ENCODE assay signal across 19 cellular contexts in the genomic region with DNA sequence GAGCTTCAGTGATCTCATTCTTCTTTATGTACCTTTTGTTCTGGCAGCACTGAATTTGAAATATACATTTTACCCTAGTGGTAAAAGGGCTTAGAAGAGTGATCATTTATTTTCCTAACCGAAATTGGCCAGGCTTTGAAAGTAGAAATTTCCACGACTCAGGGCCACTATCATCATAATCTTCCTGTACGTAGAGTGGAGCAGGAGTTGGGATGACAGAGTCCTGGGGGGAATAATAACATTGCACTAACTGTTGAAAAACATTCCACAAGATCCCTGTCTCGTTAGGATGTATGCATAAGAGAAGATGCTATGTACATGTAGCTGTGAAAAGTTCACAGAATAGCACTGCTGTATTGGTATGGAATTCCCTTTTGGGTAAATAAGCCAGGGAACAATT. TPM values are rescaled to one million over a fixed set of nuclear protein-coding genes. Genes with fewer than 3 reads are reported as not detected.
DNase-seq lines count a peak whose midpoint lies in the region; ATAC-seq, FAIRE-seq and TF ChIP-seq lines count a peak whose summit lies in the region.
"Had no signal": no experiment of that assay in that cellular context is flagged by ENCODE, and none has a peak within 500 bp of the region (broad histone marks: within the 10 kb centered on the region; RNA-seq: fewer than 3 reads in every experiment).

No MANE protein-coding gene starts in this region.

- peak overlapping the region in 2 of 3 donors; percentile 37 to 43 for H3K27ac Mint-ChIP-seq in CD4-positive, CD25-positive, alpha-beta regulatory T cell
- H3K27ac Mint-ChIP-seq in Caco-2 (ENCODE audit: unreplicated experiment) (peak overlapping the region; percentile 24), natural killer cell (peak overlapping the region; percentile 67 to 76)
- H3K27ac Mint-ChIP-seq: activated naive CD8-positive, alpha-beta T cell treated with anti-CD3 and anti-CD28 coated beads, Interleukin-2, amount 10 ng/mL, durations not matched to agents 7 days and 5 days had no signal

- intact Hi-C loops in Caco-2 (cut with micrococcal nuclease; ENCODE audit: unreplicated experiment) = no loop called here
- intact Hi-C loops in GM12878 (cut with micrococcal nuclease; ENCODE audit: unreplicated experiment) = no loop called here
- intact Hi-C loops in natural killer cell (cut with micrococcal nuclease) = no loop called here
- intact Hi-C loops in head of caudate nucleus (cut with DNase I) = no loop called here

- SMC1A ChIA-PET in GM12878 (lab: Charles Lee; ENCODE audit: uncharacterized antibody, unreplicated experiment) = interaction anchor here (0.9 to 3.4 kb wide), 6 partner anchors 10 to 55 kb away, joined by 3 to 16 read pairs (median 3); no protein-coding TSS in a partner anchor

- H2AFZ ChIP-seq in GM12878 (ENCODE audit: control insufficient read depth, low read depth, low read length) = no peak overlapping the region

- TF ChIP-seq POLR2A in GM12878 (IDR thresholded peaks at IDR 0.05; ENCODE audit: low read depth, low read length) = no peak

- CTCF ChIA-PET in Caco-2 (lab: Charles Lee) = no interaction called here
- CTCF ChIA-PET in GM12878 (lab: Yijun Ruan, JAX) = interaction anchor here (0.6 to 1.8 kb wide), 4 partner anchors 8 to 58 kb away, joined by 3 to 10 read pairs (median 4); no protein-coding TSS in a partner anchor

- H3K27me3 Mint-ChIP-seq in CD4-positive, CD25-positive, alpha-beta regulatory T cell = no peaks in the 10 kb centered on the region
- H3K27me3 Mint-ChIP-seq in Caco-2 (ENCODE audit: insufficient read depth, unreplicated experiment) (no peaks in the 10 kb centered on the region), natural killer cell (ENCODE audit: low read depth in 2 of 2) (no peaks in the 10 kb centered on the region)
- H3K27me3 Mint-ChIP-seq: activated naive CD8-positive, alpha-beta T cell treated with anti-CD3 and anti-CD28 coated beads, Interleukin-2, amount 10 ng/mL, durations not matched to agents 7 days and 5 days had no signal

- H3K4me1 ChIP-seq in CD4-positive, CD25-positive, alpha-beta regulatory T cell (ENCODE audit: control insufficient read depth, insufficient read depth, low read length, poor library complexity, severe bottlenecking) = peaks cover 24% of the 10 kb centered on the region
- no peaks in the 10 kb centered on the region for H3K4me1 ChIP-seq in Caco-2
- peaks cover 19% of the 10 kb centered on the region for H3K4me1 ChIP-seq in GM12878 (ENCODE audit: control insufficient read depth, insufficient read depth, low read length)

- no peak overlapping the region for H3K27ac ChIP-seq in CD4-positive, CD25-positive, alpha-beta regulatory T cell (ENCODE audit: insufficient read depth, low read length, poor library complexity, severe bottlenecking)
- no peak overlapping the region for H3K27ac ChIP-seq in GM12878 (ENCODE audit: control insufficient read depth, insufficient read depth)
- H3K27ac ChIP-seq: ovary had no signal

- no peaks in the 10 kb centered on the region for H4K20me1 ChIP-seq in GM12878 (ENCODE audit: control insufficient read depth, insufficient read depth)

- H3K4me3 ChIP-seq in CD4-positive, CD25-positive, alpha-beta regulatory T cell (ENCODE audit: low read depth, low read length) = peak overlapping the region; percentile 1
- no peak overlapping the region for H3K4me3 ChIP-seq in Caco-2 (ENCODE audit: low read depth, low read length)
- H3K4me3 ChIP-seq in GM12878 = no peak overlapping the region
- H3K4me3 ChIP-seq: ovary had no signal

- no peak for ATAC-seq in CD4-positive, CD25-positive, alpha-beta regulatory T cell (ENCODE audit: low read depth in 2 of 2)
- no peak for ATAC-seq in GM12878
- ATAC-seq in natural killer cell = no peak
- no peak for ATAC-seq in HG03439 (IDR thresholded peaks at IDR 0.05; ENCODE audit: unreplicated experiment)
- ATAC-seq: right cardiac atrium had no signal

- RAD21 ChIA-PET in GM12878 (lab: Charles Lee; ENCODE audit: unreplicated experiment) = interaction anchor here (3.3 kb wide), 1 partner anchor 22 kb away, joined by 10 read pairs; the partner anchor contains the start of gene KIF2A

- H3K36me3 ChIP-seq in CD4-positive, CD25-positive, alpha-beta regulatory T cell (ENCODE audit: control insufficient read depth, insufficient read depth, low read length) = peaks cover 3% of the 10 kb centered on the region
- no peaks in the 10 kb centered on the region for H3K36me3 ChIP-seq in Caco-2 (ENCODE audit: control insufficient read depth, insufficient read depth, low read length)
- H3K36me3 ChIP-seq in GM12878 (ENCODE audit: control insufficient read depth in 2 of 2, insufficient read depth in 2 of 2, low read length in 1 of 2) = no peaks in the 10 kb centered on the region
- H3K36me3 ChIP-seq: ovary had no signal

- DNase-seq in CD4-positive, CD25-positive, alpha-beta regulatory T cell = no peak
- DNase-seq in Caco-2 (no peak), GM12878 (ENCODE audit: low read depth, low spot score) (no peak), natural killer cell (no peak), AML-193 (lab: John Stamatoyannopoulos, UW) (no peak), head of caudate nucleus (no peak)
- DNase-seq: activated CD4-positive, alpha-beta T cell treated with anti-CD3 and anti-CD28 coated beads, Interleukin-2, amount 50 U/mL, for 1 hour; activated naive CD8-positive, alpha-beta T cell treated with anti-CD3 and anti-CD28 coated beads, Interleukin-2, amount 10 ng/mL, durations not matched to agents 7 days and 5 days; DND-41; foreskin melanocyte; NCI-H1694 treated with DMSO at 0.1 percent for 48 hours; NCI-H226; NCI-H774; ovary; right cardiac atrium; Right ventricle myocardium superior; stimulated activated CD8-positive, alpha-beta memory T cell treated with anti-CD3 and anti-CD28 coated beads, Interleukin-4, amount 100 ng/mL, for 48 hours had no signal

- peaks cover 41 to 82% (median 62%) of the 10 kb centered on the region in 4 donors for H3K4me1 Mint-ChIP-seq in CD4-positive, CD25-positive, alpha-beta regulatory T cell
- peaks cover 9% of the 10 kb centered on the region for H3K4me1 Mint-ChIP-seq in Caco-2 (ENCODE audit: low read depth, unreplicated experiment)
- peaks cover 59 to 62% of the 10 kb centered on the region in 2 donors for H3K4me1 Mint-ChIP-seq in natural killer cell

- TF ChIP-seq CTCF in Caco-2 (IDR thresholded peaks at IDR 0.05; ENCODE audit: insufficient read depth in 1 of 2, low read depth in 1 of 2, low read length in 1 of 2, severe bottlenecking in 1 of 2, unreplicated experiment in 1 of 2) = no peak
- TF ChIP-seq CTCF in GM12878 (IDR thresholded peaks at IDR 0.05 in 2 of 3, conservative IDR thresholded peaks at IDR 0.05 in 1 of 3; ENCODE audit: control insufficient read depth in 2 of 3, extremely low read depth in 1 of 3, insufficient read depth in 1 of 3, low read depth in 3 of 3, low read length in 3 of 3) = no peak
- TF ChIP-seq CTCF in natural killer cell (IDR thresholded peaks at IDR 0.05) = no peak

- TF ChIP-seq RAD21 in GM12878 (IDR thresholded peaks at IDR 0.05; ENCODE audit: insufficient read depth, low read depth, low read length) = no peak

- no peaks in the 10 kb centered on the region for H3K9me3 ChIP-seq in CD4-positive, CD25-positive, alpha-beta regulatory T cell (ENCODE audit: control insufficient read depth in 2 of 2, low read length in 2 of 2)
- H3K9me3 ChIP-seq in Caco-2 (no peaks in the 10 kb centered on the region), GM12878 (replicated peaks; ENCODE audit: control insufficient read depth, insufficient read depth, low read length) (no peaks in the 10 kb centered on the region)
- H3K9me3 ChIP-seq: ovary had no signal

- WGBS in GM12878 (ENCODE audit: insufficient coverage, insufficient replicate concordance, low lambda C conversion rate, missing lambda C conversion rate) = 83% methylated on average over 4 of the region's 4 CpGs

- no peak overlapping the region for H3K9ac ChIP-seq in GM12878 (ENCODE audit: control insufficient read depth, insufficient read depth, low read length)

- POLR2A ChIA-PET in Caco-2 (lab: Charles Lee) (no interaction called here), GM12878 (lab: Charles Lee) (interaction anchor here (3.2 kb wide), 1 partner anchor 10 kb away, joined by 13 read pairs; no protein-coding TSS in a partner anchor)

- peaks cover 75% of the 10 kb centered on the region for H3K79me2 ChIP-seq in GM12878 (ENCODE audit: control insufficient read depth, insufficient read depth, low read length)

- peak; percentile 18 for FAIRE-seq in GM12878 (lab: Jason Lieb, UNC)
- FAIRE-seq: bronchial epithelial cell had no signal

- no peaks in the 10 kb centered on the region for H3K9me3 Mint-ChIP-seq in CD4-positive, CD25-positive, alpha-beta regulatory T cell
- H3K9me3 Mint-ChIP-seq in Caco-2 (ENCODE audit: unreplicated experiment) (no peaks in the 10 kb centered on the region), natural killer cell (no peaks in the 10 kb centered on the region)
- H3K9me3 Mint-ChIP-seq: activated naive CD8-positive, alpha-beta T cell treated with anti-CD3 and anti-CD28 coated beads, Interleukin-2, amount 10 ng/mL, durations not matched to agents 7 days and 5 days had no signal

- peak overlapping the region in 1 of 4 donors; percentile 5 for H3K4me3 Mint-ChIP-seq in CD4-positive, CD25-positive, alpha-beta regulatory T cell
- H3K4me3 Mint-ChIP-seq in Caco-2 (ENCODE audit: unreplicated experiment) = no peak overlapping the region
- H3K4me3 Mint-ChIP-seq in natural killer cell = no peak overlapping the region
- H3K4me3 Mint-ChIP-seq: activated naive CD8-positive, alpha-beta T cell treated with anti-CD3 and anti-CD28 coated beads, Interleukin-2, amount 10 ng/mL, durations not matched to agents 7 days and 5 days had no signal

- peaks cover 21% of the 10 kb centered on the region for H3K36me3 Mint-ChIP-seq in CD4-positive, CD25-positive, alpha-beta regulatory T cell
- peaks cover 35% of the 10 kb centered on the region for H3K36me3 Mint-ChIP-seq in Caco-2 (ENCODE audit: insufficient read depth, unreplicated experiment)
- no peaks in the 10 kb centered on the region for H3K36me3 Mint-ChIP-seq in natural killer cell

- no peak overlapping the region for H3K4me2 ChIP-seq in GM12878 (ENCODE audit: control insufficient read depth, insufficient read depth)

- in situ Hi-C loops in GM12878 (cut with MboI) = no loop called here

- BruUV-seq in Caco-2 (replicated peaks; lab: Mats Ljungman, UMichigan) (no TSS peak), GM12878 (replicated peaks; lab: Mats Ljungman, UMichigan) (no TSS peak)

- H3K27me3 ChIP-seq in CD4-positive, CD25-positive, alpha-beta regulatory T cell (ENCODE audit: control insufficient read depth, insufficient read depth, low read length) = no peaks in the 10 kb centered on the region
- H3K27me3 ChIP-seq in Caco-2 (replicated peaks; ENCODE audit: control insufficient read depth, insufficient read depth, low read length) (no peaks in the 10 kb centered on the region), GM12878 (replicated peaks in 1 of 2; ENCODE audit: control insufficient read depth in 2 of 2, insufficient read depth in 2 of 2, low read length in 1 of 2) (no peaks in the 10 kb centered on the region)
- H3K27me3 ChIP-seq: ovary had no signal

- no peak for TF ChIP-seq EP300 in GM12878 (IDR thresholded peaks at IDR 0.05; ENCODE audit: borderline replicate concordance in 1 of 2, control insufficient read depth in 1 of 2, low read depth in 2 of 2, low read length in 2 of 2)

RNA-seq across cellular contexts. Expression of gene KIF2A, which starts 21.6 kb away (rescaled TPM):
- 114 TPM for total RNA-seq in CD4-positive, CD25-positive, alpha-beta regulatory T cell
- polyA plus RNA-seq in CD4-positive, CD25-positive, alpha-beta regulatory T cell = 100 to 1,000 TPM; 135 to 191 (median 174) TPM
- total RNA-seq in Caco-2 (2022) = 65.6 and 68.0 TPM in 2 replicates
- 118 and 141 TPM in 2 replicates for total RNA-seq in GM12878 (2013; cell fraction: nucleolus; rRNA removed)
- 55.2 and 69.2 TPM in 2 replicates for total RNA-seq in GM12878 (2014; rRNA removed)
- total RNA-seq in GM12878 (2014; rRNA removed; fragmentation: Illumina TruSeq; extraction: Trizol) = 97.3 and 97.9 TPM in 2 replicates
- total RNA-seq in GM12878 (2021) = 81.0 and 82.1 TPM in 2 replicates
- polyA plus RNA-seq in GM12878 (2011; ENCODE audit: low read depth) = 31.2 TPM
- 78.1 and 121 TPM in 2 replicates for polyA plus RNA-seq in GM12878 (2011; rRNA removed)
- polyA plus RNA-seq in GM12878 (2011; cell fraction: cytosol; rRNA removed) = 33.0 and 42.8 TPM in 2 replicates
- polyA plus RNA-seq in GM12878 (2011; cell fraction: nucleus; rRNA removed) = 44.1 and 58.5 TPM in 2 replicates
- polyA plus RNA-seq in GM12878 (2012) = 37.7 and 55.1 TPM in 2 replicates
- polyA plus RNA-seq in GM12878 (2014; fragmentation: Illumina TruSeq; extraction: Trizol) = 124 and 140 TPM in 2 replicates
- polyA plus RNA-seq in GM12878 (2014; fragmentation: Nextera tagmentation; extraction: Ambion mirVana) = 10 to 100 TPM; 35.9 to 36.9 TPM
- polyA plus RNA-seq in GM12878 (2014; rRNA removed) = 44.2 and 54.3 TPM in 2 replicates
- 100 to 1,000 TPM in 1 of 2 experiments, 10 to 100 TPM in 1; 93.1 to 106 TPM for polyA plus RNA-seq in GM12878 (2016; fragmentation: Nextera tagmentation; extraction: Ambion mirVana)
- polyA minus RNA-seq in GM12878 (2011; rRNA and poly(A)+ RNA removed) = 73.4 and 117 TPM in 2 replicates
- polyA minus RNA-seq in GM12878 (2011; cell fraction: cytosol; rRNA and poly(A)+ RNA removed) = 51.3 and 63.9 TPM in 2 replicates
- 35.1 and 43.3 TPM in 2 replicates for polyA minus RNA-seq in GM12878 (2011; cell fraction: nucleus; rRNA and poly(A)+ RNA removed)
- total RNA-seq in natural killer cell = 10 to 100 TPM; 80.4 to 95.2 (median 80.6) TPM
